Comparison of ENCODE assay signal across 1 cellular context in the genomic region with DNA sequence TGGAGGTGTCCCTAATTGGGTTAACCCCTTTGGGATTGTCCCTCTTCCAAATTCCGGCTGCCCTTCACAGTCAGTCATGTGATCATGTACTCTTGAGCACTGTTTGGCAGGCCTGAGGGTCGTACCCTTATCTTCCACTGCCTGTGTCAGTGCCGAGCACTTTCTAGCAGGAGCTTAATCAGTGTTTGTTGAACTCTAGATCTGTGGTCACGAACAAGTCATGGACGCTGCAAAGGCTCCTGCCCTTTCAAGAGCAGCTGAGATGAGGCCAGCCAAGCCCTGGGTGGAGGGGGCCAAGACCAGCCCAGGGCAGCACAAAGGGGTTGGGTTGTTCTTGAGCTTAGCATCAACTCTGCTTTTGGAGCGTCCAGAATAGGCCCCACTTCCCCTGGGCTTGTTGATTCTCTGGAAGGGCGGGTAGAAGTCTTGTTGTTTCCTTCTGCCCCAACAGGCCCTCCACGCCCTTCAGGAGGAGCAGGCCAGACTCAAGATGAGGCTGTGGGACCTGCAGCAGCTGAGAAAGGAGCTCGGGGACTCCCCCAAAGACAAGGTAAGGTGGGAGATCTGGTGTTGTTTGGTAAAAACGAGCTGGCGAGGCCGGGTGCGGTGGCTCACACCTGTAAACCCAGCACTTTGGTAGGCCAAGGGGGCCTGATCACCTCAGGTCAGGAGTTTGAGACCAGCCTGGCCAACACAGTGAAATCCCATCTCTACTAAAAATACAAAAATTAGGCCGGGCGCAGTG.
TF ChIP-seq lines count a peak whose summit lies in the region.

No MANE protein-coding gene starts in this region.

TF ChIP-seq in GM23338, 12 proteins besides CTCF, POLR2A, EP300 and RAD21 (continued from another document):
- TF ChIP-seq ZNF331 (CRISPR knock-in tag; IDR thresholded peaks at IDR 0.05; ENCODE audit: low read depth), result no peak
- TF ChIP-seq, protein P1, sequence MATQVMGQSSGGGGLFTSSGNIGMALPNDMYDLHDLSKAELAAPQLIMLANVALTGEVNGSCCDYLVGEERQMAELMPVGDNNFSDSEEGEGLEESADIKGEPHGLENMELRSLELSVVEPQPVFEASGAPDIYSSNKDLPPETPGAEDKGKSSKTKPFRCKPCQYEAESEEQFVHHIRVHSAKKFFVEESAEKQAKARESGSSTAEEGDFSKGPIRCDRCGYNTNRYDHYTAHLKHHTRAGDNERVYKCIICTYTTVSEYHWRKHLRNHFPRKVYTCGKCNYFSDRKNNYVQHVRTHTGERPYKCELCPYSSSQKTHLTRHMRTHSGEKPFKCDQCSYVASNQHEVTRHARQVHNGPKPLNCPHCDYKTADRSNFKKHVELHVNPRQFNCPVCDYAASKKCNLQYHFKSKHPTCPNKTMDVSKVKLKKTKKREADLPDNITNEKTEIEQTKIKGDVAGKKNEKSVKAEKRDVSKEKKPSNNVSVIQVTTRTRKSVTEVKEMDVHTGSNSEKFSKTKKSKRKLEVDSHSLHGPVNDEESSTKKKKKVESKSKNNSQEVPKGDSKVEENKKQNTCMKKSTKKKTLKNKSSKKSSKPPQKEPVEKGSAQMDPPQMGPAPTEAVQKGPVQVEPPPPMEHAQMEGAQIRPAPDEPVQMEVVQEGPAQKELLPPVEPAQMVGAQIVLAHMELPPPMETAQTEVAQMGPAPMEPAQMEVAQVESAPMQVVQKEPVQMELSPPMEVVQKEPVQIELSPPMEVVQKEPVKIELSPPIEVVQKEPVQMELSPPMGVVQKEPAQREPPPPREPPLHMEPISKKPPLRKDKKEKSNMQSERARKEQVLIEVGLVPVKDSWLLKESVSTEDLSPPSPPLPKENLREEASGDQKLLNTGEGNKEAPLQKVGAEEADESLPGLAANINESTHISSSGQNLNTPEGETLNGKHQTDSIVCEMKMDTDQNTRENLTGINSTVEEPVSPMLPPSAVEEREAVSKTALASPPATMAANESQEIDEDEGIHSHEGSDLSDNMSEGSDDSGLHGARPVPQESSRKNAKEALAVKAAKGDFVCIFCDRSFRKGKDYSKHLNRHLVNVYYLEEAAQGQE (IDR thresholded peaks at IDR 0.05; ENCODE audit: unreplicated experiment), result no peak
- TF ChIP-seq, protein P2, sequence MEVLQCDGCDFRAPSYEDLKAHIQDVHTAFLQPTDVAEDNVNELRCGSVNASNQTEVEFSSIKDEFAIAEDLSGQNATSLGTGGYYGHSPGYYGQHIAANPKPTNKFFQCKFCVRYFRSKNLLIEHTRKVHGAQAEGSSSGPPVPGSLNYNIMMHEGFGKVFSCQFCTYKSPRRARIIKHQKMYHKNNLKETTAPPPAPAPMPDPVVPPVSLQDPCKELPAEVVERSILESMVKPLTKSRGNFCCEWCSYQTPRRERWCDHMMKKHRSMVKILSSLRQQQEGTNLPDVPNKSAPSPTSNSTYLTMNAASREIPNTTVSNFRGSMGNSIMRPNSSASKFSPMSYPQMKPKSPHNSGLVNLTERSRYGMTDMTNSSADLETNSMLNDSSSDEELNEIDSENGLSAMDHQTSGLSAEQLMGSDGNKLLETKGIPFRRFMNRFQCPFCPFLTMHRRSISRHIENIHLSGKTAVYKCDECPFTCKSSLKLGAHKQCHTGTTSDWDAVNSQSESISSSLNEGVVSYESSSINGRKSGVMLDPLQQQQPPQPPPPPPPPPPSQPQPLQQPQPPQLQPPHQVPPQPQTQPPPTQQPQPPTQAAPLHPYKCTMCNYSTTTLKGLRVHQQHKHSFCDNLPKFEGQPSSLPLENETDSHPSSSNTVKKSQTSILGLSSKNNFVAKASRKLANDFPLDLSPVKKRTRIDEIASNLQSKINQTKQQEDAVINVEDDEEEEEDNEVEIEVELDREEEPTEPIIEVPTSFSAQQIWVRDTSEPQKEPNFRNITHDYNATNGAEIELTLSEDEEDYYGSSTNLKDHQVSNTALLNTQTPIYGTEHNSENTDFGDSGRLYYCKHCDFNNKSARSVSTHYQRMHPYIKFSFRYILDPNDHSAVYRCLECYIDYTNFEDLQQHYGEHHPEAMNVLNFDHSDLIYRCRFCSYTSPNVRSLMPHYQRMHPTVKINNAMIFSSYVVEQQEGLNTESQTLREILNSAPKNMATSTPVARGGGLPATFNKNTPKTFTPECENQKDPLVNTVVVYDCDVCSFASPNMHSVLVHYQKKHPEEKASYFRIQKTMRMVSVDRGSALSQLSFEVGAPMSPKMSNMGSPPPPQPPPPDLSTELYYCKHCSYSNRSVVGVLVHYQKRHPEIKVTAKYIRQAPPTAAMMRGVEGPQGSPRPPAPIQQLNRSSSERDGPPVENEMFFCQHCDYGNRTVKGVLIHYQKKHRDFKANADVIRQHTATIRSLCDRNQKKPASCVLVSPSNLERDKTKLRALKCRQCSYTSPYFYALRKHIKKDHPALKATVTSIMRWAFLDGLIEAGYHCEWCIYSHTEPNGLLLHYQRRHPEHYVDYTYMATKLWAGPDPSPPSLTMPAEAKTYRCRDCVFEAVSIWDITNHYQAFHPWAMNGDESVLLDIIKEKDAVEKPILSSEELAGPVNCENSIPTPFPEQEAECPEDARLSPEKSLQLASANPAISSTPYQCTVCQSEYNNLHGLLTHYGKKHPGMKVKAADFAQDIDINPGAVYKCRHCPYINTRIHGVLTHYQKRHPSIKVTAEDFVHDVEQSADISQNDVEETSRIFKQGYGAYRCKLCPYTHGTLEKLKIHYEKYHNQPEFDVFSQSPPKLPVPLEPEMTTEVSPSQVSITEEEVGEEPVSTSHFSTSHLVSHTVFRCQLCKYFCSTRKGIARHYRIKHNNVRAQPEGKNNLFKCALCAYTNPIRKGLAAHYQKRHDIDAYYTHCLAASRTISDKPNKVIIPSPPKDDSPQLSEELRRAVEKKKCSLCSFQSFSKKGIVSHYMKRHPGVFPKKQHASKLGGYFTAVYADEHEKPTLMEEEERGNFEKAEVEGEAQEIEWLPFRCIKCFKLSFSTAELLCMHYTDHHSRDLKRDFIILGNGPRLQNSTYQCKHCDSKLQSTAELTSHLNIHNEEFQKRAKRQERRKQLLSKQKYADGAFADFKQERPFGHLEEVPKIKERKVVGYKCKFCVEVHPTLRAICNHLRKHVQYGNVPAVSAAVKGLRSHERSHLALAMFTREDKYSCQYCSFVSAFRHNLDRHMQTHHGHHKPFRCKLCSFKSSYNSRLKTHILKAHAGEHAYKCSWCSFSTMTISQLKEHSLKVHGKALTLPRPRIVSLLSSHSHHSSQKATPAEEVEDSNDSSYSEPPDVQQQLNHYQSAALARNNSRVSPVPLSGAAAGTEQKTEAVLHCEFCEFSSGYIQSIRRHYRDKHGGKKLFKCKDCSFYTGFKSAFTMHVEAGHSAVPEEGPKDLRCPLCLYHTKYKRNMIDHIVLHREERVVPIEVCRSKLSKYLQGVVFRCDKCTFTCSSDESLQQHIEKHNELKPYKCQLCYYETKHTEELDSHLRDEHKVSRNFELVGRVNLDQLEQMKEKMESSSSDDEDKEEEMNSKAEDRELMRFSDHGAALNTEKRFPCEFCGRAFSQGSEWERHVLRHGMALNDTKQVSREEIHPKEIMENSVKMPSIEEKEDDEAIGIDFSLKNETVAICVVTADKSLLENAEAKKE (CRISPR knock-in tag; IDR thresholded peaks at IDR 0.05), result no peak
- TF ChIP-seq ZNF114 (CRISPR knock-in tag; IDR thresholded peaks at IDR 0.05), result no peak
- no peak for TF ChIP-seq NANOG (IDR thresholded peaks at IDR 0.05; ENCODE audit: borderline replicate concordance)
- TF ChIP-seq POLR2AphosphoS5 (IDR thresholded peaks at IDR 0.05; ENCODE audit: low read depth), result no peak
- TF ChIP-seq, protein P3, sequence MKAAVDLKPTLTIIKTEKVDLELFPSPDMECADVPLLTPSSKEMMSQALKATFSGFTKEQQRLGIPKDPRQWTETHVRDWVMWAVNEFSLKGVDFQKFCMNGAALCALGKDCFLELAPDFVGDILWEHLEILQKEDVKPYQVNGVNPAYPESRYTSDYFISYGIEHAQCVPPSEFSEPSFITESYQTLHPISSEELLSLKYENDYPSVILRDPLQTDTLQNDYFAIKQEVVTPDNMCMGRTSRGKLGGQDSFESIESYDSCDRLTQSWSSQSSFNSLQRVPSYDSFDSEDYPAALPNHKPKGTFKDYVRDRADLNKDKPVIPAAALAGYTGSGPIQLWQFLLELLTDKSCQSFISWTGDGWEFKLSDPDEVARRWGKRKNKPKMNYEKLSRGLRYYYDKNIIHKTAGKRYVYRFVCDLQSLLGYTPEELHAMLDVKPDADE (IDR thresholded peaks at IDR 0.05), result no peak
